In the genomic region with DNA sequence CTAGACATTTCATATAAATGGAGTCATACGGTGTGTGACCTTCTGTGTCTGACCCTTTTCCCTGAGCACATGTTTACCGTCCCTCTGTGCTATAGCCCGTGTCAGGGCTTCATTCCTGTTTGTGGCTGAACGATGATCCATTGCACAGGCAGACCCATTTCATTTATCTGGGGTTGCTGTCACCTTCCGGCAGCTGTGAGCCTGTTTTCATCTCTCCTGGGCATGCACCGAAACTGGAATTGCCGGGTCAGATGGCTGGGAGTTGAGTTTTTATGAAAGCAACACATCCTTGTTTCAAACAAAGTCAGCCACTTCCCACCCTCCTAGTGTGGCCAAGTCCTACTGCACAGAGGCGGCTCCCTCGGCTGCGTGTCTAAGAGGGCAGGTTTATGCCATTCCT, we compare ENCODE assay signal across 14 cellular contexts.
"Had no signal": no experiment of that assay in that cellular context is flagged by ENCODE, and none has a peak within 500 bp of the region (broad histone marks: within the 10 kb centered on the region; RNA-seq: fewer than 3 reads in every experiment).

No MANE protein-coding gene starts in this region.

- H3K9me3 ChIP-seq: body of pancreas, heart left ventricle, thoracic aorta had no signal

- H3K27ac ChIP-seq: body of pancreas, foreskin keratinocyte, heart left ventricle, thoracic aorta had no signal

- H3K4me1 ChIP-seq: body of pancreas had no signal

- ATAC-seq: activated CD4-positive, CD25-positive, alpha-beta regulatory T cell treated with anti-CD3 and anti-CD28 coated beads, Interleukin-2, amount 50 U/mL, for 24 hours; body of pancreas; foreskin keratinocyte; heart left ventricle; left lobe of liver; SK-N-SH treated with all-trans-retinoic acid at 6 μM for 48 hours; stimulated activated naive CD8-positive, alpha-beta T cell treated with anti-CD3 and anti-CD28 coated beads, Interleukin-15, Interleukin-2, amounts not matched to agents 100 U/mL and 50 U/mL, for 24 hours had no signal

- H3K9me3 Mint-ChIP-seq: neural crest cell had no signal

- H3K27me3 ChIP-seq: body of pancreas, foreskin keratinocyte, heart left ventricle had no signal

- DNase-seq: activated naive CD4-positive, alpha-beta T cell treated with anti-CD3 and anti-CD28 coated beads, Interleukin-2, amount 50 U/mL, for 16 hours; activated T-cell treated with anti-CD3 and anti-CD28 coated beads, Interleukin-2, amount 50 U/mL, for 1 hour; body of pancreas; dermis blood vessel endothelial cell; foreskin keratinocyte; heart left ventricle; mesendoderm; stimulated activated CD4-positive, alpha-beta T cell treated with anti-CD3 and anti-CD28 coated beads, Interleukin-2, amount 100 ng/mL, for 48 hours; stimulated activated naive CD8-positive, alpha-beta T cell treated with anti-CD3 and anti-CD28 coated beads, Interleukin-15, Interleukin-2, amounts not matched to agents 100 U/mL and 50 U/mL, for 24 hours had no signal

- H3K4me3 Mint-ChIP-seq: neural crest cell had no signal

- H3K4me3 ChIP-seq: body of pancreas, heart left ventricle, thoracic aorta had no signal

- H3K36me3 ChIP-seq: thoracic aorta had no signal
